Comparison of ENCODE assay signal across 18 cellular contexts in genomic region chr5:172929371-172929838, GRCh38. TPM values are rescaled to one million over a fixed set of nuclear protein-coding genes. Genes with fewer than 3 reads are reported as not detected.
DNase-seq lines count a peak whose midpoint lies in the region; ATAC-seq and TF ChIP-seq lines count a peak whose summit lies in the region.
"Had no signal": no experiment of that assay in that cellular context is flagged by ENCODE, and none has a peak within 500 bp of the region (broad histone marks: within the 10 kb centered on the region; RNA-seq: fewer than 3 reads in every experiment).

No MANE protein-coding gene starts in this region.

- H3K18ac ChIP-seq in mesenchymal stem cell (ENCODE audit: low read depth in 1 of 2, low read length in 2 of 2), result no peak overlapping the region

- in situ Hi-C loops in brain microvascular endothelial cell (cut with HindIII; ENCODE audit: low pct_ligation_motif_present, low sequenced_read_pairs), result no loop called here

- peak; percentile 88 for DNase-seq in AG20443 (ENCODE audit: low spot score)
- peak; percentile 76 for DNase-seq in MG63
- DNase-seq in brain microvascular endothelial cell, result no peak
- peak; percentile 80 for DNase-seq in mesenchymal stem cell
- DNase-seq in OCI-M2 (lab: John Stamatoyannopoulos, UW; ENCODE audit: unreplicated experiment), result no peak
- DNase-seq: activated CD4-positive, alpha-beta T cell treated with anti-CD3 and anti-CD28 coated beads for 4 hours; anterior cingulate cortex; effector CD8-positive, alpha-beta T cell; heart left ventricle; NCI-H1105; nephron progenitor cell; PC-3; stomach had no signal

- no peak overlapping the region for H3K23ac ChIP-seq in mesenchymal stem cell (ENCODE audit: low read length in 2 of 2)

- no peak overlapping the region for H2AFZ ChIP-seq in mesenchymal stem cell (ENCODE audit: low read depth, low read length)

- no peak overlapping the region for H3K4ac ChIP-seq in mesenchymal stem cell (ENCODE audit: low read depth in 1 of 2, low read length in 2 of 2)

- H3K4me1 ChIP-seq in mesenchymal stem cell (ENCODE audit: control insufficient read depth, insufficient read depth, low read depth, low read length), result peaks cover 24% of the 10 kb centered on the region

- H3K36me3 ChIP-seq in MG63 (peaks cover 56% of the 10 kb centered on the region), brain microvascular endothelial cell (replicated peaks) (peaks cover 22% of the 10 kb centered on the region), mesenchymal stem cell (ENCODE audit: control insufficient read depth in 1 of 2, insufficient read depth in 2 of 2, low read depth in 1 of 2, low read length in 2 of 2) (peaks cover 43 to 56% of the 10 kb centered on the region in 2 experiments)

- no peak overlapping the region for H3K14ac ChIP-seq in mesenchymal stem cell (ENCODE audit: low read length in 2 of 2)

- H3K9me3 ChIP-seq in MG63 (no peaks in the 10 kb centered on the region), mesenchymal stem cell (ENCODE audit: control insufficient read depth, low read length) (no peaks in the 10 kb centered on the region)
- H3K9me3 ChIP-seq: heart left ventricle, stomach had no signal

- no peak overlapping the region for H4K8ac ChIP-seq in mesenchymal stem cell (ENCODE audit: low read length)

- H2BK12ac ChIP-seq in mesenchymal stem cell (ENCODE audit: low read length in 2 of 2), result no peak overlapping the region

- WGBS in mesenchymal stem cell, result 46% methylated on average over 3 of the region's 3 CpGs

- H3K27ac ChIP-seq in brain microvascular endothelial cell (peak overlapping the region; percentile 97), mesenchymal stem cell (ENCODE audit: low read length, poor library complexity, severe bottlenecking) (peak overlapping the region; percentile 64)

- no peak for TF ChIP-seq CTCF in brain microvascular endothelial cell (IDR thresholded peaks at IDR 0.05; ENCODE audit: low read depth, low read length, missing control alignments)

- H3K27me3 ChIP-seq in MG63 (no peaks in the 10 kb centered on the region), brain microvascular endothelial cell (replicated peaks) (no peaks in the 10 kb centered on the region), mesenchymal stem cell (ENCODE audit: control insufficient read depth in 1 of 2, insufficient read depth in 1 of 2, low read length in 2 of 2) (no peaks in the 10 kb centered on the region)
- H3K27me3 ChIP-seq: heart left ventricle, stomach had no signal

- no peak overlapping the region for H4K91ac ChIP-seq in mesenchymal stem cell (ENCODE audit: low read length)

- peaks cover 16% of the 10 kb centered on the region for H3K79me1 ChIP-seq in mesenchymal stem cell (replicated peaks; ENCODE audit: low read length, poor library complexity, severe bottlenecking)

- peak overlapping the region; percentile 90 for H2AK5ac ChIP-seq in mesenchymal stem cell (ENCODE audit: low read length, severe bottlenecking)

- peak overlapping the region; percentile 59 for H3K9ac ChIP-seq in mesenchymal stem cell (ENCODE audit: low read length)

- no peak overlapping the region for H2BK5ac ChIP-seq in mesenchymal stem cell (ENCODE audit: low read depth, low read length, poor library complexity, severe bottlenecking)

- H2BK15ac ChIP-seq in mesenchymal stem cell (ENCODE audit: low read depth, poor library complexity, severe bottlenecking), result no peak overlapping the region

- no peak for ATAC-seq in GM18858 (IDR thresholded peaks at IDR 0.05; ENCODE audit: unreplicated experiment)
- ATAC-seq in GM18873 (IDR thresholded peaks at IDR 0.05; ENCODE audit: low FRiP score, unreplicated experiment), result no peak
- no peak for ATAC-seq in HG02763 (IDR thresholded peaks at IDR 0.05; ENCODE audit: unreplicated experiment)
- ATAC-seq: heart left ventricle, HepG2, PC-3 had no signal

- no peak overlapping the region for H3K4me3 ChIP-seq in MG63
- H3K4me3 ChIP-seq in brain microvascular endothelial cell (ENCODE audit: low read depth, low read length), result no peak overlapping the region
- H3K4me3 ChIP-seq in mesenchymal stem cell (ENCODE audit: insufficient read depth in 1 of 2, low read depth in 1 of 2, low read length in 2 of 2), result no peak overlapping the region
- H3K4me3 ChIP-seq: heart left ventricle, skin epidermis, stomach had no signal

- H2BK120ac ChIP-seq in mesenchymal stem cell (ENCODE audit: low read depth, low read length), result no peak overlapping the region

- H3K4me2 ChIP-seq in mesenchymal stem cell (ENCODE audit: low read length, poor library complexity, severe bottlenecking), result no peak overlapping the region

RNA-seq across cellular contexts. Expression of gene RPL26L1, which starts 29.8 kb away (rescaled TPM):
- total RNA-seq in MG63 (2014; rRNA removed; shearing (Covaris generic); ENCODE audit: low replicate concordance), result 132 and 142 TPM in 2 replicates
- polyA plus RNA-seq in mesenchymal stem cell (2013, experiment 1 of 2), result 77.2 TPM
- polyA plus RNA-seq in mesenchymal stem cell (2013, experiment 2 of 2), result 75.2 TPM

RNA-seq across cellular contexts. Expression of gene ATP6V0E1, which starts 54.2 kb away (rescaled TPM):
- total RNA-seq in MG63 (2014; rRNA removed; shearing (Covaris generic); ENCODE audit: low replicate concordance), result 296 and 325 TPM in 2 replicates
- polyA plus RNA-seq in mesenchymal stem cell (2013, experiment 1 of 2), result 462 TPM
- polyA plus RNA-seq in mesenchymal stem cell (2013, experiment 2 of 2), result 468 TPM

Comparison
In these comparisons a context has a peak if more than half of its experiments do, and no peak if none do; other contexts are left out.
1. DNase-seq: peak in AG20443 (single experiment), MG63 (single experiment) and mesenchymal stem cell (single experiment); none in brain microvascular endothelial cell (single experiment) and OCI-M2 (single experiment).